Comparison of ENCODE assay signal across 24 cellular contexts in the genomic region with DNA sequence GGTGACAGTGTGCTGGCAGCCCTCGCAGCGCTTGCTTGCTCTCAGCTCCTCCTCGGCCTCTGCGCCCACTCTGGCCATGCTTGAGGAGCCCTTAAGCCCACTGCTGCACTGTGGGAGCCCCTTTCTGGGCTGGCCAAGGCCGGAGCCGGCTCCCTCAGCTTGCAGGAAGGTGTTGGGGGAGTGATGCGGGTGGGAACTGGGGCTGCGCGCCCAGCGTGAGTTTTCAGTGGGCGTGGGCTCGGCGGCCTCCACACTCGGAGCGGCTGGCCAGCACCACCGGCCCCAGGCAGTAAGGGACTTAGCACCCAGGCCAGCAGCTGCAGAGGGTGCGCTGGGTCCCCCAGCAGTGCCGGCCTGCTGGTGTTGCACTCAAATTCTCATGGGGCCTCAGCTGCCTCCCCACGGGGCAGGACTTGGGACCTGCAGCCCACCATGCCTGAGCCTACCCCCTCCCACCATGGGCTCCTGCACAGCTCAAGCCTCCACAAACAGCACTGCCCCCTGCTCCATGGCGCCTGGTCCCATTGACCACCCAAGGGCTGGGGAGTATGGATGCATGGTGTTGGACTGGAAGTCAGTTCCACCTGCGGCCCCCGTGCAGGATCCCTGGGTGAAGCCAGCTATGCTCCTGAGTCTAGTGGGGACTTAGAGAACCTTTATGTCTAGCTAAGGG.
"Had no signal": no experiment of that assay in that cellular context is flagged by ENCODE, and none has a peak within 500 bp of the region (broad histone marks: within the 10 kb centered on the region; RNA-seq: fewer than 3 reads in every experiment).

No MANE protein-coding gene starts in this region.

- H3K36me3 ChIP-seq: colonic mucosa, esophagus squamous epithelium, gastrocnemius medialis, heart right ventricle, left lung, lower lobe of right lung had no signal

- H3K4me1 ChIP-seq: colonic mucosa, esophagus squamous epithelium, gastrocnemius medialis, heart right ventricle, left lung, lower lobe of right lung had no signal

- H3K27me3 Mint-ChIP-seq: dendritic cell treated with granulocyte-macrophage colony-stimulating factor and Interleukin-4, amounts not matched to agents 40 ng/mL and 50 ng/mL, for 4 days; effector memory CD8-positive, alpha-beta T cell had no signal

- ATAC-seq: effector memory CD8-positive, alpha-beta T cell; esophagus mucosa; gastrocnemius medialis; heart right ventricle; left cardiac atrium; left lung; left ventricle myocardium superior; mucosa of descending colon had no signal

- H3K9me3 ChIP-seq: colonic mucosa, esophagus squamous epithelium, gastrocnemius medialis, lower lobe of right lung had no signal

- H3K27me3 ChIP-seq: colonic mucosa, esophagus squamous epithelium, gastrocnemius medialis, heart right ventricle, left lung had no signal

- H3K36me3 Mint-ChIP-seq: mesothelial cell of epicardium had no signal

- H3K4me3 Mint-ChIP-seq: dendritic cell treated with granulocyte-macrophage colony-stimulating factor and Interleukin-4, amounts not matched to agents 40 ng/mL and 50 ng/mL, for 4 days; effector memory CD8-positive, alpha-beta T cell; endodermal cell; mesothelial cell of epicardium had no signal

- H3K4me3 ChIP-seq: colonic mucosa, esophagus squamous epithelium, gastrocnemius medialis, heart right ventricle, left lung, lower lobe of right lung, mucosa of descending colon had no signal

- H3K27ac Mint-ChIP-seq: dendritic cell treated with granulocyte-macrophage colony-stimulating factor and Interleukin-4, amounts not matched to agents 40 ng/mL and 50 ng/mL, for 4 days; effector memory CD8-positive, alpha-beta T cell; endodermal cell; mesothelial cell of epicardium had no signal

- H3K27ac ChIP-seq: colonic mucosa, epithelial cell of prostate, esophagus squamous epithelium, gastrocnemius medialis, heart right ventricle, left lung, lower lobe of right lung had no signal

- DNase-seq: colonic mucosa; cortex of kidney; effector CD8-positive, alpha-beta T cell; effector memory CD8-positive, alpha-beta T cell; endodermal cell; erythroblast; esophagus squamous epithelium; foreskin fibroblast; foreskin melanocyte; gastrocnemius medialis; glutamatergic neuron; head of caudate nucleus; heart right ventricle; hippocampal formation; left cardiac atrium; left ventricle myocardium superior; lower lobe of right lung; mesenchymal stem cell; mucosa of descending colon had no signal
